ENCODE assay signal across 7 cellular contexts in the genomic region with DNA sequence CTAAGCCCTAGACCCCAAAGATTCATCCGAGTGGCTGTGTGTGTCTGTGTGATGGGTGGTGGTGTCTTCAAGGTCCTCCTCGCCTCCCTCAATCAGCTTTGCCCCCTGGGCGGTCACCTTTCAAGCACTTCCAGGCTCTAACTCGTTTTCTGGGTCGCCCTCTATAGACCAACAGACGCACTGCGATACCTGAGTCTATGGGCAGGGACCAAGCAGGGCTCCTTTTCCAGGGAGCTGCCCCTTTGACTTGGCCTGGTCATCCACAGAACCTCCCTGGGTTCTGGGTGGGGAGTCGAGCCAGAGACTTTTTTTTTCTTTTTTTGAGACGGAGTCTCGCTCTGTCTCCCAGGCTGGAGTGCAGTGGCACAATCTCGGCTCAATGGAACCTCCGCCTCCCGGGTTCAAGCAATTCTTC. TPM values are rescaled to one million over a fixed set of nuclear protein-coding genes. Genes with fewer than 3 reads are reported as not detected.
DNase-seq lines count a peak whose midpoint lies in the region; ATAC-seq, FAIRE-seq and TF ChIP-seq lines count a peak whose summit lies in the region.

No MANE protein-coding gene starts in this region.

- H3K4me3 ChIP-seq in Loucy (ENCODE audit: low read length, poor library complexity, severe bottlenecking) (peak overlapping the region; percentile 76), heart right ventricle (peak overlapping the region; percentile 58 to 96 (median 86))

- intact Hi-C loops in heart right ventricle (cut with DNase I): loop anchor here in 5 of 10 donors (1.0 to 10.0 kb wide), 3 partner anchors 44 to 147 kb away; a partner anchor contains a TSS

- H3K79me2 ChIP-seq in Loucy (ENCODE audit: insufficient read depth, low read length): no peaks in the 10 kb centered on the region

- peak overlapping the region; percentile 58 for H3K27ac Mint-ChIP-seq in activated naive CD8-positive, alpha-beta T cell treated with anti-CD3 and anti-CD28 coated beads for 36 hours

- H3K4me2 ChIP-seq in Loucy (ENCODE audit: low read depth, low read length, poor library complexity, severe bottlenecking): peak overlapping the region; percentile 97

- TF ChIP-seq CTCF in GM12872 (IDR thresholded peaks at IDR 0.05; ENCODE audit: insufficient read depth, low read depth, low read length): peak; percentile 80
- peak; percentile 73 for TF ChIP-seq CTCF in Loucy (conservative IDR thresholded peaks at IDR 0.05; ENCODE audit: low read length)
- peak; percentile 28 to 75 (median 64) for TF ChIP-seq CTCF in heart right ventricle (IDR thresholded peaks at IDR 0.05)

- DNase-seq in SKM-1 (lab: John Stamatoyannopoulos, UW; ENCODE audit: unreplicated experiment): peak; percentile 63
- peak; percentile 74 for DNase-seq in activated naive CD8-positive, alpha-beta T cell treated with anti-CD3 and anti-CD28 coated beads for 36 hours
- DNase-seq in heart right ventricle: peak; percentile 35 to 55
- peak; percentile 39 for DNase-seq in pulmonary artery endothelial cell (ENCODE audit: low read depth, low spot score)
- DNase-seq in urothelium cell line (ENCODE audit: low spot score): peak; percentile 84

- H3K36me3 ChIP-seq in Loucy (ENCODE audit: insufficient read depth, low read length) (no peaks in the 10 kb centered on the region), heart right ventricle (peaks cover 0 to 46% (median 29%) of the 10 kb centered on the region in 9 donors)

- peak overlapping the region in 9 of 10 donors; percentile 64 to 85 (median 76) for H3K27ac ChIP-seq in heart right ventricle

- no peaks in the 10 kb centered on the region for H3K9me2 ChIP-seq in Loucy (replicated peaks; ENCODE audit: low read depth, low read length)

- peak; percentile 50 to 81 (median 68) for ATAC-seq in heart right ventricle

- 31 to 33% methylated on average over 13 of the region's 13 CpGs for WGBS in heart right ventricle, 2 donors

- H3K4me1 Mint-ChIP-seq in activated naive CD8-positive, alpha-beta T cell treated with anti-CD3 and anti-CD28 coated beads for 36 hours: peaks cover 9% of the 10 kb centered on the region

- H3K27me3 ChIP-seq in Loucy (ENCODE audit: insufficient read depth, low read length, poor library complexity, severe bottlenecking) (no peaks in the 10 kb centered on the region), heart right ventricle (no peaks in the 10 kb centered on the region)

- H3K9me3 ChIP-seq in Loucy (ENCODE audit: insufficient read depth, low read depth, low read length) (no peaks in the 10 kb centered on the region), heart right ventricle (no peaks in the 10 kb centered on the region)

- no peaks in the 10 kb centered on the region for H3F3A ChIP-seq in Loucy (ENCODE audit: low read depth)

- H3K4me3 Mint-ChIP-seq in activated naive CD8-positive, alpha-beta T cell treated with anti-CD3 and anti-CD28 coated beads for 36 hours: peak overlapping the region; percentile 90

- H3K9ac ChIP-seq in Loucy (ENCODE audit: low read depth, low read length, poor library complexity, severe bottlenecking): peak overlapping the region; percentile 65

- H4K20me1 ChIP-seq in Loucy (ENCODE audit: insufficient read depth, low read length, poor library complexity, severe bottlenecking): no peaks in the 10 kb centered on the region

- FAIRE-seq in urothelium cell line (lab: Jason Lieb, UNC): no peak

- no peaks in the 10 kb centered on the region for H3K27me3 Mint-ChIP-seq in activated naive CD8-positive, alpha-beta T cell treated with anti-CD3 and anti-CD28 coated beads for 36 hours

- H3K36me3 Mint-ChIP-seq in activated naive CD8-positive, alpha-beta T cell treated with anti-CD3 and anti-CD28 coated beads for 36 hours: peaks cover 6% of the 10 kb centered on the region

- H2AFZ ChIP-seq in Loucy (ENCODE audit: low read length): peak overlapping the region; percentile 68

- H3K9me3 Mint-ChIP-seq in activated naive CD8-positive, alpha-beta T cell treated with anti-CD3 and anti-CD28 coated beads for 36 hours: no peaks in the 10 kb centered on the region

- H3K4me1 ChIP-seq in Loucy (ENCODE audit: insufficient read depth, low read length, poor library complexity, severe bottlenecking) (peaks cover 6% of the 10 kb centered on the region), heart right ventricle (peaks cover 0 to 18% (median 13%) of the 10 kb centered on the region in 9 donors)

RNA-seq across cellular contexts. Expression of a gene that starts 1.1 kb away (rescaled TPM):
- 10 to 100 TPM; 21.0 to 22.8 TPM for total RNA-seq in activated naive CD8-positive, alpha-beta T cell treated with anti-CD3 and anti-CD28 coated beads for 36 hours
- total RNA-seq in heart right ventricle (10 to 100 TPM in 9 of 10 donors, 1 to 10 TPM in 1; 10.0 to 26.3 (median 15.5) TPM), pulmonary artery endothelial cell (27.2 and 41.3 TPM in 2 replicates)
- 10 to 100 TPM; 35.0 to 37.2 TPM for polyA plus RNA-seq in heart right ventricle

RNA-seq across cellular contexts. Expression of a gene that starts 18.8 kb away (rescaled TPM):
- total RNA-seq in activated naive CD8-positive, alpha-beta T cell treated with anti-CD3 and anti-CD28 coated beads for 36 hours: 10 to 100 TPM; 41.4 to 45.6 TPM
- total RNA-seq in heart right ventricle (10 to 100 TPM; 26.5 to 35.8 (median 30.0) TPM), pulmonary artery endothelial cell (24.4 and 28.1 TPM in 2 replicates)
- polyA plus RNA-seq in heart right ventricle: 10 to 100 TPM; 36.3 to 42.8 TPM

RNA-seq across cellular contexts. Expression of a gene that starts 19.2 kb away (rescaled TPM):
- 10 to 100 TPM; 43.5 to 45.4 TPM for total RNA-seq in activated naive CD8-positive, alpha-beta T cell treated with anti-CD3 and anti-CD28 coated beads for 36 hours
- total RNA-seq in heart right ventricle (10 to 100 TPM; 32.8 to 50.3 (median 44.2) TPM), pulmonary artery endothelial cell (36.3 and 37.4 TPM in 2 replicates)
- polyA plus RNA-seq in heart right ventricle: 10 to 100 TPM; 18.0 to 27.4 TPM

RNA-seq across cellular contexts. Expression of a gene that starts 29.7 kb away (rescaled TPM):
- total RNA-seq in activated naive CD8-positive, alpha-beta T cell treated with anti-CD3 and anti-CD28 coated beads for 36 hours: 10 to 100 TPM; 81.7 to 85.6 TPM
- 10 to 100 TPM; 39.2 to 64.3 (median 51.2) TPM for total RNA-seq in heart right ventricle
- 10 to 100 TPM; 18.7 to 75.7 TPM for polyA plus RNA-seq in heart right ventricle
- total RNA-seq in pulmonary artery endothelial cell: 69.3 and 77.2 TPM in 2 replicates

Comparison
In these comparisons a context has a peak if more than half of its experiments do, and no peak if none do; other contexts are left out.
1. Peak in every context shown above with its lines: DNase-seq, ATAC-seq, H3K4me3 ChIP-seq and H3K27ac ChIP-seq.